Comparison of ENCODE assay signal across 1 cellular context in the genomic region with DNA sequence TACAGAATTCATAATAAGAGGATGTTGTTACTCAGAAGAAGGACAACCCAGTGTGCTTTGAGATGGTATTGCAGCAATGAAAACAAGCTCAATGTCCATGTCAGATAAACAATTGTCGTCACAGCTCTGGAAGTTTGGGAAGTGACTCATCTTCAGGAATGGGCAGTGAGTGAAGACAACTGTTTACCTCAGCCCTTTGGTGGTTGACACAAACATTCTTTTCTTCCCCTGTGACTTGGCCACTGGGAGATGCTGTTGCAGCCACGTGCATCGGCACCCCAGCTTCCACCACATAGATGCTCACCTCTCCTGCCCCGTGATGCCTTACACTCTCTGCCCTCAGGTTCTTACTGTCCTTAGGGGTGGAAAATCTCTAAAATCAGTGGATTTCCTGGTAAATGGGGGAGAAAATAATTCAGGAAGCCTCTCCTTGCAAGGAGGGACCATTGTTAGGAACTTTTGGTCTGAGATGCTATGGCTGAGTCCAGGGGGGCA.
TF ChIP-seq lines count a peak whose summit lies in the region.

No MANE protein-coding gene starts in this region.

TF ChIP-seq in HEK293, 187 proteins besides CTCF, POLR2A, EP300 and RAD21 (continued from another document and continues in another):
- TF ChIP-seq, protein P1, sequence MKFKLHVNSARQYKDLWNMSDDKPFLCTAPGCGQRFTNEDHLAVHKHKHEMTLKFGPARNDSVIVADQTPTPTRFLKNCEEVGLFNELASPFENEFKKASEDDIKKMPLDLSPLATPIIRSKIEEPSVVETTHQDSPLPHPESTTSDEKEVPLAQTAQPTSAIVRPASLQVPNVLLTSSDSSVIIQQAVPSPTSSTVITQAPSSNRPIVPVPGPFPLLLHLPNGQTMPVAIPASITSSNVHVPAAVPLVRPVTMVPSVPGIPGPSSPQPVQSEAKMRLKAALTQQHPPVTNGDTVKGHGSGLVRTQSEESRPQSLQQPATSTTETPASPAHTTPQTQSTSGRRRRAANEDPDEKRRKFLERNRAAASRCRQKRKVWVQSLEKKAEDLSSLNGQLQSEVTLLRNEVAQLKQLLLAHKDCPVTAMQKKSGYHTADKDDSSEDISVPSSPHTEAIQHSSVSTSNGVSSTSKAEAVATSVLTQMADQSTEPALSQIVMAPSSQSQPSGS (tag by site-specific recombination; IDR thresholded peaks at IDR 0.05; ENCODE audit: low read depth) = no peak
- TF ChIP-seq ZNF785 (tag by site-specific recombination; IDR thresholded peaks at IDR 0.05) (no peak), ZNF549 (tag by site-specific recombination; IDR thresholded peaks at IDR 0.05) (no peak), ZNF354C (tag by site-specific recombination; IDR thresholded peaks at IDR 0.05; ENCODE audit: borderline replicate concordance, low read depth) (no peak), ZNF366 (tag by site-specific recombination; conservative IDR thresholded peaks at IDR 0.05) (peak; percentile 67), GLIS1 (tag by site-specific recombination; IDR thresholded peaks at IDR 0.05) (no peak; the same call in 1 of the 2 replicates), SCRT1 (tag by site-specific recombination; IDR thresholded peaks at IDR 0.05; ENCODE audit: borderline replicate concordance) (no peak), ZNF184 (tag by site-specific recombination; IDR thresholded peaks at IDR 0.05) (peak; percentile 63; the same call in 1 of the 2 replicates), REPIN1 (tag by site-specific recombination; IDR thresholded peaks at IDR 0.05; ENCODE audit: low read depth) (no peak), ZFP3 (tag by site-specific recombination; IDR thresholded peaks at IDR 0.05; ENCODE audit: low read depth) (no peak), ZFP37 (tag by site-specific recombination; IDR thresholded peaks at IDR 0.05) (peak; percentile 57; the same call in 1 of the 2 replicates), BCL11B (tag by site-specific recombination; IDR thresholded peaks at IDR 0.05; ENCODE audit: low read depth) (no peak), ZNF660 (tag by site-specific recombination; IDR thresholded peaks at IDR 0.05) (peak; percentile 74; the same call in 1 of the 2 replicates), BCL11A (tag by site-specific recombination; IDR thresholded peaks at IDR 0.05; ENCODE audit: low read depth) (peak; percentile 76; the same call in 1 of the 2 replicates), ZNF175 (tag by site-specific recombination; IDR thresholded peaks at IDR 0.05) (no peak), ZNF629 (tag by site-specific recombination; IDR thresholded peaks at IDR 0.05) (peak; percentile 97), ZNF658 (tag by site-specific recombination; IDR thresholded peaks at IDR 0.05) (no peak), ZNF521 (tag by site-specific recombination; IDR thresholded peaks at IDR 0.05) (no peak), ZNF792 (tag by site-specific recombination; IDR thresholded peaks at IDR 0.05) (peak; percentile 99), ZSCAN16 (tag by site-specific recombination; IDR thresholded peaks at IDR 0.05) (no peak), ZNF16 (tag by site-specific recombination; IDR thresholded peaks at IDR 0.05; ENCODE audit: low read depth) (no peak), ZNF416 (tag by site-specific recombination; IDR thresholded peaks at IDR 0.05) (no peak), ZNF202 (tag by site-specific recombination; IDR thresholded peaks at IDR 0.05; ENCODE audit: borderline replicate concordance) (no peak), PRDM1 (tag by site-specific recombination; IDR thresholded peaks at IDR 0.05) (peak; percentile 71), ZNF311 (tag by site-specific recombination; IDR thresholded peaks at IDR 0.05; ENCODE audit: borderline replicate concordance) (no peak)
- TF ChIP-seq, protein P2, sequence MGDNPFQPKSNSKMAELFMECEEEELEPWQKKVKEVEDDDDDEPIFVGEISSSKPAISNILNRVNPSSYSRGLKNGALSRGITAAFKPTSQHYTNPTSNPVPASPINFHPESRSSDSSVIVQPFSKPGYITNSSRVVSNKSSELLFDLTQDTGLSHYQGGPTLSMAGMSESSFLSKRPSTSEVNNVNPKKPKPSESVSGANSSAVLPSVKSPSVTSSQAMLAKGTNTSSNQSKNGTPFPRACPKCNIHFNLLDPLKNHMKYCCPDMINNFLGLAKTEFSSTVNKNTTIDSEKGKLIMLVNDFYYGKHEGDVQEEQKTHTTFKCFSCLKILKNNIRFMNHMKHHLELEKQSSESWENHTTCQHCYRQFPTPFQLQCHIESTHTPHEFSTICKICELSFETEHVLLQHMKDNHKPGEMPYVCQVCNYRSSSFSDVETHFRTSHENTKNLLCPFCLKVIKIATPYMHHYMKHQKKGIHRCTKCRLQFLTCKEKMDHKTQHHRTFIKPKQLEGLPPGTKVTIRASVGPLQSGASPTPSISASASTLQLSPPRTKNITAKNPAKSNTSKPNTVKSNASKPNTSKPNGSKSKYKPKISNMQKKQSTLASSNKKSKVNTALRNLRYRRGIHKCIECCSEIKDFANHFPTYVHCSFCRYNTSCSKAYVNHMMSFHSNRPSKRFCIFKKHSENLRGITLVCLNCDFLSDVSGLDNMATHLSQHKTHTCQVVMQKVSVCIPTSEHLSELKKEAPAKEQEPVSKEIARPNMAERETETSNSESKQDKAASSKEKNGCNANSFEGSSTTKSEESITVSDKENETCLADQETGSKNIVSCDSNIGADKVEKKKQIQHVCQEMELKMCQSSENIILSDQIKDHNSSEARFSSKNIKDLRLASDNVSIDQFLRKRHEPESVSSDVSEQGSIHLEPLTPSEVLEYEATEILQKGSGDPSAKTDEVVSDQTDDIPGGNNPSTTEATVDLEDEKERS (tag by site-specific recombination; IDR thresholded peaks at IDR 0.05) = peak; percentile 74; the same call in 1 of the 2 replicates
- TF ChIP-seq, protein P3, sequence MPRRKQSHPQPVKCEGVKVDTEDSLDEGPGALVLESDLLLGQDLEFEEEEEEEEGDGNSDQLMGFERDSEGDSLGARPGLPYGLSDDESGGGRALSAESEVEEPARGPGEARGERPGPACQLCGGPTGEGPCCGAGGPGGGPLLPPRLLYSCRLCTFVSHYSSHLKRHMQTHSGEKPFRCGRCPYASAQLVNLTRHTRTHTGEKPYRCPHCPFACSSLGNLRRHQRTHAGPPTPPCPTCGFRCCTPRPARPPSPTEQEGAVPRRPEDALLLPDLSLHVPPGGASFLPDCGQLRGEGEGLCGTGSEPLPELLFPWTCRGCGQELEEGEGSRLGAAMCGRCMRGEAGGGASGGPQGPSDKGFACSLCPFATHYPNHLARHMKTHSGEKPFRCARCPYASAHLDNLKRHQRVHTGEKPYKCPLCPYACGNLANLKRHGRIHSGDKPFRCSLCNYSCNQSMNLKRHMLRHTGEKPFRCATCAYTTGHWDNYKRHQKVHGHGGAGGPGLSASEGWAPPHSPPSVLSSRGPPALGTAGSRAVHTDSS (tag by site-specific recombination; IDR thresholded peaks at IDR 0.05) = no peak
- TF ChIP-seq, protein P4, sequence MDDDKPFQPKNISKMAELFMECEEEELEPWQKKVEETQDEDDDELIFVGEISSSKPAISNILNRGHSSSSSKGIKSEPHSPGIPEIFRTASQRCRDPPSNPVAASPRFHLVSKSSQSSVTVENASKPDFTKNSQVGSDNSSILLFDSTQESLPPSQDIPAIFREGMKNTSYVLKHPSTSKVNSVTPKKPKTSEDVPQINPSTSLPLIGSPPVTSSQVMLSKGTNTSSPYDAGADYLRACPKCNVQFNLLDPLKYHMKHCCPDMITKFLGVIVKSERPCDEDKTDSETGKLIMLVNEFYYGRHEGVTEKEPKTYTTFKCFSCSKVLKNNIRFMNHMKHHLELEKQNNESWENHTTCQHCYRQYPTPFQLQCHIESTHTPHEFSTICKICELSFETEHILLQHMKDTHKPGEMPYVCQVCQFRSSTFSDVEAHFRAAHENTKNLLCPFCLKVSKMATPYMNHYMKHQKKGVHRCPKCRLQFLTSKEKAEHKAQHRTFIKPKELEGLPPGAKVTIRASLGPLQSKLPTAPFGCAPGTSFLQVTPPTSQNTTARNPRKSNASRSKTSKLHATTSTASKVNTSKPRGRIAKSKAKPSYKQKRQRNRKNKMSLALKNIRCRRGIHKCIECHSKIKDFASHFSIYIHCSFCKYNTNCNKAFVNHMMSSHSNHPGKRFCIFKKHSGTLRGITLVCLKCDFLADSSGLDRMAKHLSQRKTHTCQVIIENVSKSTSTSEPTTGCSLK (tag by site-specific recombination; IDR thresholded peaks at IDR 0.05) = no peak
- TF ChIP-seq, protein P5, sequence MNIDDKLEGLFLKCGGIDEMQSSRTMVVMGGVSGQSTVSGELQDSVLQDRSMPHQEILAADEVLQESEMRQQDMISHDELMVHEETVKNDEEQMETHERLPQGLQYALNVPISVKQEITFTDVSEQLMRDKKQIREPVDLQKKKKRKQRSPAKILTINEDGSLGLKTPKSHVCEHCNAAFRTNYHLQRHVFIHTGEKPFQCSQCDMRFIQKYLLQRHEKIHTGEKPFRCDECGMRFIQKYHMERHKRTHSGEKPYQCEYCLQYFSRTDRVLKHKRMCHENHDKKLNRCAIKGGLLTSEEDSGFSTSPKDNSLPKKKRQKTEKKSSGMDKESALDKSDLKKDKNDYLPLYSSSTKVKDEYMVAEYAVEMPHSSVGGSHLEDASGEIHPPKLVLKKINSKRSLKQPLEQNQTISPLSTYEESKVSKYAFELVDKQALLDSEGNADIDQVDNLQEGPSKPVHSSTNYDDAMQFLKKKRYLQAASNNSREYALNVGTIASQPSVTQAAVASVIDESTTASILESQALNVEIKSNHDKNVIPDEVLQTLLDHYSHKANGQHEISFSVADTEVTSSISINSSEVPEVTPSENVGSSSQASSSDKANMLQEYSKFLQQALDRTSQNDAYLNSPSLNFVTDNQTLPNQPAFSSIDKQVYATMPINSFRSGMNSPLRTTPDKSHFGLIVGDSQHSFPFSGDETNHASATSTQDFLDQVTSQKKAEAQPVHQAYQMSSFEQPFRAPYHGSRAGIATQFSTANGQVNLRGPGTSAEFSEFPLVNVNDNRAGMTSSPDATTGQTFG (tag by site-specific recombination; IDR thresholded peaks at IDR 0.05; ENCODE audit: borderline replicate concordance) = no peak
- TF ChIP-seq, protein P6, sequence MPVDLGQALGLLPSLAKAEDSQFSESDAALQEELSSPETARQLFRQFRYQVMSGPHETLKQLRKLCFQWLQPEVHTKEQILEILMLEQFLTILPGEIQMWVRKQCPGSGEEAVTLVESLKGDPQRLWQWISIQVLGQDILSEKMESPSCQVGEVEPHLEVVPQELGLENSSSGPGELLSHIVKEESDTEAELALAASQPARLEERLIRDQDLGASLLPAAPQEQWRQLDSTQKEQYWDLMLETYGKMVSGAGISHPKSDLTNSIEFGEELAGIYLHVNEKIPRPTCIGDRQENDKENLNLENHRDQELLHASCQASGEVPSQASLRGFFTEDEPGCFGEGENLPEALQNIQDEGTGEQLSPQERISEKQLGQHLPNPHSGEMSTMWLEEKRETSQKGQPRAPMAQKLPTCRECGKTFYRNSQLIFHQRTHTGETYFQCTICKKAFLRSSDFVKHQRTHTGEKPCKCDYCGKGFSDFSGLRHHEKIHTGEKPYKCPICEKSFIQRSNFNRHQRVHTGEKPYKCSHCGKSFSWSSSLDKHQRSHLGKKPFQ (tag by site-specific recombination; IDR thresholded peaks at IDR 0.05) = no peak
- TF ChIP-seq, protein P7, sequence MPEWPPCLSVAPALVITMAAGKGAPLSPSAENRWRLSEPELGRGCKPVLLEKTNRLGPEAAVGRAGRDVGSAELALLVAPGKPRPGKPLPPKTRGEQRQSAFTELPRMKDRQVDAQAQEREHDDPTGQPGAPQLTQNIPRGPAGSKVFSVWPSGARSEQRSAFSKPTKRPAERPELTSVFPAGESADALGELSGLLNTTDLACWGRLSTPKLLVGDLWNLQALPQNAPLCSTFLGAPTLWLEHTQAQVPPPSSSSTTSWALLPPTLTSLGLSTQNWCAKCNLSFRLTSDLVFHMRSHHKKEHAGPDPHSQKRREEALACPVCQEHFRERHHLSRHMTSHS (tag by site-specific recombination; IDR thresholded peaks at IDR 0.05) = no peak
- TF ChIP-seq, protein P8, sequence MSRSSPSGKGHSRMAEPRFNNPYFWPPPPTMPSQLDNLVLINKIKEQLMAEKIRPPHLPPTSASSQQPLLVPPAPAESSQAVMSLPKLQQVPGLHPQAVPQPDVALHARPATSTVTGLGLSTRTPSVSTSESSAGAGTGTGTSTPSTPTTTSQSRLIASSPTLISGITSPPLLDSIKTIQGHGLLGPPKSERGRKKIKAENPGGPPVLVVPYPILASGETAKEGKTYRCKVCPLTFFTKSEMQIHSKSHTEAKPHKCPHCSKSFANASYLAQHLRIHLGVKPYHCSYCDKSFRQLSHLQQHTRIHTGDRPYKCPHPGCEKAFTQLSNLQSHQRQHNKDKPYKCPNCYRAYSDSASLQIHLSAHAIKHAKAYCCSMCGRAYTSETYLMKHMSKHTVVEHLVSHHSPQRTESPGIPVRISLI (tag by site-specific recombination; IDR thresholded peaks at IDR 0.05) = peak; percentile 14; the same call in 1 of the 2 replicates
- TF ChIP-seq, protein P9, sequence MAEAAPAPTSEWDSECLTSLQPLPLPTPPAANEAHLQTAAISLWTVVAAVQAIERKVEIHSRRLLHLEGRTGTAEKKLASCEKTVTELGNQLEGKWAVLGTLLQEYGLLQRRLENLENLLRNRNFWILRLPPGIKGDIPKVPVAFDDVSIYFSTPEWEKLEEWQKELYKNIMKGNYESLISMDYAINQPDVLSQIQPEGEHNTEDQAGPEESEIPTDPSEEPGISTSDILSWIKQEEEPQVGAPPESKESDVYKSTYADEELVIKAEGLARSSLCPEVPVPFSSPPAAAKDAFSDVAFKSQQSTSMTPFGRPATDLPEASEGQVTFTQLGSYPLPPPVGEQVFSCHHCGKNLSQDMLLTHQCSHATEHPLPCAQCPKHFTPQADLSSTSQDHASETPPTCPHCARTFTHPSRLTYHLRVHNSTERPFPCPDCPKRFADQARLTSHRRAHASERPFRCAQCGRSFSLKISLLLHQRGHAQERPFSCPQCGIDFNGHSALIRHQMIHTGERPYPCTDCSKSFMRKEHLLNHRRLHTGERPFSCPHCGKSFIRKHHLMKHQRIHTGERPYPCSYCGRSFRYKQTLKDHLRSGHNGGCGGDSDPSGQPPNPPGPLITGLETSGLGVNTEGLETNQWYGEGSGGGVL (tag by site-specific recombination; IDR thresholded peaks at IDR 0.05) = peak; percentile 48
